ENCODE assay signal across 8 cellular contexts in the genomic region with DNA sequence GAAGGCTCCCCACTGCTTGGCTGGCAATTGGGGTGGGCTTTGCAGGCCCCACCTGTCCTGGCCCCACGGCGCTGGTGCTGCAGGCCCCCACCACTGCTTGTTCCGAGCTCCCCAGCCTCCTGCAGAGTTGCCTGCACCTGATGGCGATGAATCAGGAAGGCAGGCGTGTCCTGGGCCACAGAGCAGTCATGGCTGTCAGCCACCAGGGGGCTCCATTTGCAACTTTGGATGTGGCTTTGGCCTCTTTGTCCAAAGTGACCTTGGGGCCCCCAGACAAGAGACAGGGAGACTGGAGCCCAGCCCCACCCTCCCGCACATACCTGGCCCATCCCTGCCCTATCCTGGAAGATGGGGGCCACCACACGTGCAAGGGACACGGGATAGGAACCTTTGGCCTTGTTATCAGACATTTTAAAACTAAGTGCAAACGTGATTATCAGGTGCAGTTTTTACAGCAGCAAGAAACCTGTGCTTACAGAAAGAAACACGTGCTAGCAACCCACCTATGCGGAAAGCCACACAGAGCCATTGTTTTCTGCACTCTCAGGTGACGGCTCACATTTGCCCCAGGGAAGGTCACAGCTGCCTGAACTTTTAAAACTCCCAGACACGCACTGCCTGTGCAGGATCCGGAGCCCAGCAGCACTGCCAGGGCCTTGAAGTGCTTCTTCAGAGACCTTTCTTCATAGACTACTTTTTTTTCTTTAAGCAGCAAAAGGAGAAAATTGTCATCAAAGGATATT. TPM values are rescaled to one million over a fixed set of nuclear protein-coding genes. Genes with fewer than 3 reads are reported as not detected.
A peak's percentile ranks its signal among the peaks of the same experiment; 100 is the strongest.
DNase-seq lines count a peak whose midpoint lies in the region; ATAC-seq and FAIRE-seq lines count a peak whose summit lies in the region.

A gene with protein sequence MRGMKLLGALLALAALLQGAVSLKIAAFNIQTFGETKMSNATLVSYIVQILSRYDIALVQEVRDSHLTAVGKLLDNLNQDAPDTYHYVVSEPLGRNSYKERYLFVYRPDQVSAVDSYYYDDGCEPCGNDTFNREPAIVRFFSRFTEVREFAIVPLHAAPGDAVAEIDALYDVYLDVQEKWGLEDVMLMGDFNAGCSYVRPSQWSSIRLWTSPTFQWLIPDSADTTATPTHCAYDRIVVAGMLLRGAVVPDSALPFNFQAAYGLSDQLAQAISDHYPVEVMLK (plus strand): TSS at position 443 of the 743 bp plus-strand sequence. CDS start 683 bp downstream, outside the sequence.

- no peak within 1 kb of the TSS for H3K9ac ChIP-seq in adipocyte (ENCODE audit: low read length)

- 69% methylated on average over 14 of the region's 14 CpGs for WGBS in right cardiac atrium
- 12 to 60% (median 30%) methylated on average over 14 of the region's 14 CpGs for WGBS in small intestine, 3 donors

- no peaks in the 10 kb centered on the region for H3K9me3 ChIP-seq in adipocyte (ENCODE audit: control insufficient read depth, low read length)
- no peaks in the 10 kb centered on the region for H3K9me3 ChIP-seq in right cardiac atrium (ENCODE audit: control insufficient read depth, low read length)
- H3K9me3 ChIP-seq in small intestine (ENCODE audit: control insufficient read depth, low read depth) = no peaks in the 10 kb centered on the region

- no peak within 1 kb of the TSS for H3K4me3 ChIP-seq in adipocyte (ENCODE audit: low read length)
- H3K4me3 ChIP-seq in right cardiac atrium (ENCODE audit: low read length) = no peak within 1 kb of the TSS
- peak within 1 kb of the TSS in 1 of 2 donors; percentile 67 for H3K4me3 ChIP-seq in small intestine (ENCODE audit: low read depth in 1 of 2, low read length in 2 of 2)

- FAIRE-seq in small intestine (lab: Jason Lieb, UNC) = no peak

- H3K36me3 ChIP-seq in adipocyte (ENCODE audit: control insufficient read depth, insufficient read depth, low read length, severe bottlenecking) = peaks cover 40% of the 10 kb centered on the region
- H3K36me3 ChIP-seq in small intestine (ENCODE audit: control insufficient read depth in 2 of 2, insufficient read depth in 2 of 2, low read length in 2 of 2) = peaks cover 10 to 22% of the 10 kb centered on the region in 2 donors

- ATAC-seq in right cardiac atrium = peak; percentile 42 to 50
- ATAC-seq in HG03097 (IDR thresholded peaks at IDR 0.05; ENCODE audit: low FRiP score, unreplicated experiment) = no peak

- DNase-seq in DMS53 (lab: John Stamatoyannopoulos, UW) (peak; percentile 76), HT1080 (ENCODE audit: low read depth) (peak; percentile 62), T follicular helper cell (ENCODE audit: low read depth) (peak; percentile 37), adipocyte (ENCODE audit: low read depth) (peak; percentile 61), right cardiac atrium (peak in 2 of 3 donors; percentile 55 to 74), small intestine (peak; percentile 99), putamen (ENCODE audit: low spot score) (no peak)

- H3K27me3 ChIP-seq in adipocyte (replicated peaks; ENCODE audit: control insufficient read depth, insufficient read depth, low read length) = no peaks in the 10 kb centered on the region
- no peaks in the 10 kb centered on the region for H3K27me3 ChIP-seq in right cardiac atrium (ENCODE audit: control insufficient read depth, insufficient read depth)
- no peaks in the 10 kb centered on the region for H3K27me3 ChIP-seq in small intestine (ENCODE audit: control insufficient read depth in 2 of 2, insufficient read depth in 2 of 2, low read length in 2 of 2)

- H3K27ac ChIP-seq in right cardiac atrium (ENCODE audit: low read length) (no peak within 1 kb of the TSS), small intestine (ENCODE audit: low read depth in 1 of 2, low read length in 1 of 2) (peak within 1 kb of the TSS; percentile 95 to 97)

- intact Hi-C loops in right cardiac atrium (cut with DNase I) = no loop called here

- peaks cover 9% of the 10 kb centered on the region for H3K4me1 ChIP-seq in adipocyte (ENCODE audit: control insufficient read depth, insufficient read depth, low read length)
- H3K4me1 ChIP-seq in right cardiac atrium (ENCODE audit: control insufficient read depth, insufficient read depth, low read length) = no peaks in the 10 kb centered on the region
- H3K4me1 ChIP-seq in small intestine (ENCODE audit: control insufficient read depth in 2 of 2, insufficient read depth in 1 of 2, low read depth in 1 of 2, low read length in 1 of 2) = peaks cover 0 to 2% of the 10 kb centered on the region in 2 donors

RNA-seq across cellular contexts. Expression of the gene that starts here (rescaled TPM):
- 6.3 and 8.1 TPM in 2 replicates for total RNA-seq in HT1080 (2014; rRNA removed; shearing (Covaris generic))
- polyA plus RNA-seq in HT1080 (2015; cell fraction: cytosol; rRNA removed) = 4.3 and 4.4 TPM in 2 replicates
- polyA plus RNA-seq in HT1080 (2015; cell fraction: nucleus; rRNA removed) = 16.1 and 17.0 TPM in 2 replicates
- total RNA-seq in right cardiac atrium = 10 to 100 TPM in 1 of 4 donors, 1 to 10 TPM in 3; 3.4 to 10.7 (median 6.1) TPM
- polyA plus RNA-seq in right cardiac atrium (8.1 TPM), small intestine (100 to 1,000 TPM in 2 of 3 donors, 10 to 100 TPM in 1; 75.4 to 290 (median 249) TPM)
